8 cellular contexts compared by ENCODE assay signal in genomic region chr17:81309140-81309858, GRCh38. TPM values are rescaled to one million over a fixed set of nuclear protein-coding genes. Genes with fewer than 3 reads are reported as not detected.
DNase-seq lines count a peak whose midpoint lies in the region; ATAC-seq and TF ChIP-seq lines count a peak whose summit lies in the region.

No MANE protein-coding gene starts in this region.

- H3K4me2 ChIP-seq in PC-3 (ENCODE audit: low read length): peak overlapping the region; percentile 84

- no peaks in the 10 kb centered on the region for H3K27me3 ChIP-seq in A673 (replicated peaks; ENCODE audit: insufficient read depth, low read depth, low read length, poor library complexity)
- no peaks in the 10 kb centered on the region for H3K27me3 ChIP-seq in PC-3 (ENCODE audit: low read length)

- no peaks in the 10 kb centered on the region for H3K79me2 ChIP-seq in PC-3 (ENCODE audit: low read length)

- BruUV-seq in A673 (replicated peaks; lab: Mats Ljungman, UMichigan) (no TSS peak), PC-3 (replicated peaks; lab: Mats Ljungman, UMichigan) (TSS peak; percentile 97)

- H3K9me3 ChIP-seq in A673 (ENCODE audit: low read depth, low read length, poor library complexity, severe bottlenecking): no peaks in the 10 kb centered on the region
- H3K9me3 ChIP-seq in PC-3 (ENCODE audit: low read length): no peaks in the 10 kb centered on the region

- TF ChIP-seq CTCF in A673 (conservative IDR thresholded peaks at IDR 0.05; ENCODE audit: low read depth, low read length) (peak; percentile 30), GM12864 (IDR thresholded peaks at IDR 0.05; ENCODE audit: low read depth, low read length, missing control alignments) (peak; percentile 10), PC-3 (conservative IDR thresholded peaks at IDR 0.05; ENCODE audit: low read depth, low read length) (peak; percentile 66), cardiac fibroblast (IDR thresholded peaks at IDR 0.05; ENCODE audit: low read depth, low read length) (peak; percentile 50)

- H3K36me3 ChIP-seq in A673 (ENCODE audit: insufficient read depth, low read length, poor library complexity, severe bottlenecking) (no peaks in the 10 kb centered on the region), PC-3 (ENCODE audit: low read depth, low read length) (no peaks in the 10 kb centered on the region)

- intact Hi-C loops in A673 (cut with micrococcal nuclease; ENCODE audit: unreplicated experiment): no loop called here
- intact Hi-C loops in PC-3 (cut with micrococcal nuclease): loop anchor here (1.0 to 2.0 kb wide), 4 partner anchors 13 to 175 kb away; no protein-coding TSS in a partner anchor

- peak; percentile 90 for ATAC-seq in PC-3

- peak overlapping the region; percentile 92 for H2AFZ ChIP-seq in PC-3 (ENCODE audit: low read length)

- H3F3A ChIP-seq in PC-3 (ENCODE audit: low read length, unreplicated experiment): no peaks in the 10 kb centered on the region

- H3K4me3 ChIP-seq in A673 (ENCODE audit: low read depth, low read length, poor library complexity, severe bottlenecking) (no peak overlapping the region), GM12864 (ENCODE audit: low read depth, low read length) (no peak overlapping the region), PC-3 (ENCODE audit: low read length) (peak overlapping the region; percentile 65), cardiac fibroblast (replicated peaks in 1 of 2; ENCODE audit: low read depth in 2 of 2, low read length in 2 of 2) (peak overlapping the region in 1 of 2 donors; percentile 39), skin epidermis (peak overlapping the region in 3 of 7 experiments; percentile 5 to 11 (median 6))

- CTCF ChIA-PET in A673 (lab: Charles Lee) (interaction anchor here (1.0 kb wide), 1 partner anchor 13 kb away, joined by 3 read pairs; no protein-coding TSS in a partner anchor), PC-3 (lab: Charles Lee) (interaction anchor here (0.6 to 1.0 kb wide), 7 partner anchors 13 to 175 kb away, joined by 3 to 9 read pairs (median 5); partner anchors contain the start of gene SLC38A10)

- H3K27ac ChIP-seq in A673 (ENCODE audit: low read depth, low read length, poor library complexity, severe bottlenecking) (no peak overlapping the region), PC-3 (ENCODE audit: low read length) (peak overlapping the region; percentile 49), skin epidermis (peak overlapping the region in 13 of 21 experiments; percentile 19 to 74 (median 56))

- peak overlapping the region; percentile 33 for H3K9ac ChIP-seq in PC-3 (ENCODE audit: low read length)

- H4K20me1 ChIP-seq in PC-3 (ENCODE audit: low read length): no peaks in the 10 kb centered on the region

- no peak for DNase-seq in A673 (ENCODE audit: low spot score)
- DNase-seq in GM12864 (ENCODE audit: low read depth): no peak
- peak; percentile 85 for DNase-seq in PC-3
- peak; percentile 62 to 73 for DNase-seq in cardiac fibroblast (ENCODE audit: low read depth in 2 of 2)
- peak; percentile 62 for DNase-seq in iris pigment epithelial cell (ENCODE audit: low read depth)
- no peak for DNase-seq in DMS79 treated with DMSO at 0.1 percent for 48 hours (lab: John Stamatoyannopoulos, UW)
- DNase-seq in NCI-H524 (lab: John Stamatoyannopoulos, UW): no peak

- POLR2A ChIA-PET in A673 (lab: Charles Lee; ENCODE audit: low non-redundant PET) (no interaction called here), PC-3 (lab: Charles Lee; ENCODE audit: unreplicated experiment) (interaction anchor here (0.6 to 0.7 kb wide), 4 partner anchors 21 to 229 kb away, joined by 3 to 5 read pairs (median 3); partner anchors contain the start of gene BAHCC1)

- H3K9me2 ChIP-seq in PC-3 (replicated peaks; ENCODE audit: low read length): no peaks in the 10 kb centered on the region

- H3K4me1 ChIP-seq in A673 (ENCODE audit: insufficient read depth, low read length, poor library complexity, severe bottlenecking): no peaks in the 10 kb centered on the region
- H3K4me1 ChIP-seq in PC-3 (ENCODE audit: insufficient read depth, low read length): peaks cover 11% of the 10 kb centered on the region

RNA-seq across cellular contexts. Expression of gene SLC38A10, which starts 14.2 kb away (rescaled TPM):
- total RNA-seq in A673 (2021): 75.1 and 77.3 TPM in 2 replicates
- total RNA-seq in PC-3 (2014; rRNA removed): 77.8 and 118 TPM in 2 replicates

Comparison
In these comparisons a context has a peak if more than half of its experiments do, and no peak if none do; other contexts are left out.
1. DNase-seq: peak in PC-3 (single experiment), cardiac fibroblast (2 of 2) and iris pigment epithelial cell (single experiment); none in A673 (single experiment), GM12864 (single experiment), DMS79 treated with DMSO at 0.1 percent for 48 hours (single experiment) and NCI-H524 (0 of 2).
2. CTCF ChIP-seq: peak in every context shown above with its lines; median percentile 66 in PC-3; 50 in cardiac fibroblast; 30 in A673; 10 in GM12864.